ENCODE assay signal across 27 cellular contexts in genomic region chr1:9456833-9457232, GRCh38.
"Had no signal": no experiment of that assay in that cellular context is flagged by ENCODE, and none has a peak within 500 bp of the region (broad histone marks: within the 10 kb centered on the region; RNA-seq: fewer than 3 reads in every experiment).

No MANE protein-coding gene starts in this region.

- H3K4me3 ChIP-seq: coronary artery, dorsolateral prefrontal cortex, esophagus squamous epithelium, gastrocnemius medialis, heart right ventricle, left lung, lower lobe of right lung had no signal

- H3K9me3 ChIP-seq: esophagus squamous epithelium, gastrocnemius medialis, heart right ventricle, left lung, lower lobe of right lung had no signal

- H3K4me1 Mint-ChIP-seq: naive thymus-derived CD4-positive, alpha-beta T cell had no signal

- H3K4me3 Mint-ChIP-seq: naive thymus-derived CD4-positive, alpha-beta T cell had no signal

- H3K27me3 ChIP-seq: dorsolateral prefrontal cortex, esophagus squamous epithelium, gastrocnemius medialis, heart right ventricle, left lung had no signal

- ATAC-seq: esophagus mucosa; gastrocnemius medialis; left cardiac atrium; lower lobe of right lung; naive thymus-derived CD4-positive, alpha-beta T cell had no signal

- H3K36me3 ChIP-seq: esophagus squamous epithelium, gastrocnemius medialis, heart right ventricle, left lung, lower lobe of right lung had no signal

- H3K36me3 Mint-ChIP-seq: naive thymus-derived CD4-positive, alpha-beta T cell had no signal

- H3K27ac Mint-ChIP-seq: naive thymus-derived CD4-positive, alpha-beta T cell had no signal

- H3K27ac ChIP-seq: coronary artery, dorsolateral prefrontal cortex, epithelial cell of prostate, esophagus squamous epithelium, gastrocnemius medialis, heart right ventricle, left lung, lower lobe of right lung had no signal

- FAIRE-seq: colon, endometrium, islet of Langerhans, keratinocyte had no signal

- H3K4me1 ChIP-seq: left lung, lower lobe of right lung had no signal

- DNase-seq: dermis blood vessel endothelial cell; dorsolateral prefrontal cortex; effector CD4-positive, alpha-beta T cell; effector memory CD4-positive, alpha-beta T cell; erythroblast; esophagus squamous epithelium; foreskin fibroblast; foreskin melanocyte; gastrocnemius medialis; glutamatergic neuron; head of caudate nucleus; heart right ventricle; hippocampal formation; left cardiac atrium; left ventricle myocardium superior; lower lobe of right lung; mesenchymal stem cell; midbrain; naive thymus-derived CD4-positive, alpha-beta T cell had no signal
